22 cellular contexts compared by ENCODE assay signal in the genomic region with DNA sequence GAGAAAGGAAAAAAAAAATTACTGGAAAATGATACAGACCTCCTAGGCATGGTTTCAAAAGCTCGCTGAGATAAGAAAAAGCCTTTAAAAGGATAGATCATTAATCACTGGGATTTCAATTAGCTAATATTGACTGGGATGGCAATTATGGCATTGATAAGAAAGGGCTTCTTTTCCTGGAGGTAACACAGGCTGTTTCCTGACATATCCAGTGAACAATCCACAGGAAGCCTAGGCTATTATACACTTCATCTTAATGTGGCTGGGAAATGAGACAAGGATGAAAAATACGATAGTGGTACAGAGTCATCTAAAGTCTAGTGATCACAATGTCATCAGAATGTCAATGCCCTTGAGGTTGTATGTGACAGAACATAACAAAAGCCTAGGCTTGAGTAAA.
"Had no signal": no experiment of that assay in that cellular context is flagged by ENCODE, and none has a peak within 500 bp of the region (broad histone marks: within the 10 kb centered on the region; RNA-seq: fewer than 3 reads in every experiment).

No MANE protein-coding gene starts in this region.

- H3K36me3 ChIP-seq: Peyer's patch, SJCRH30, WERI-Rb-1 had no signal

- DNase-seq: activated CD4-positive, alpha-beta memory T cell treated with anti-CD3 and anti-CD28 coated beads, Interleukin-2, amount 10 ng/mL, durations not matched to agents 7 days and 5 days; activated CD4-positive, alpha-beta T cell treated with anti-CD3 and anti-CD28 coated beads for 36 hours; activated CD4-positive, alpha-beta T cell treated with anti-CD3 and anti-CD28 coated beads, Interleukin-2, amount 50 U/mL, for 1 hour; activated gamma-delta T cell treated with Interleukin-2 at 50 U/mL for 16 hours; activated naive CD4-positive, alpha-beta T cell treated with anti-CD3 and anti-CD28 coated beads, Interleukin-2, amount 10 ng/mL, durations not matched to agents 7 days and 5 days; activated naive CD8-positive, alpha-beta T cell treated with anti-CD3 and anti-CD28 coated beads for 36 hours; activated T-cell treated with anti-CD3 and anti-CD28 coated beads for 4 hours; activated T-cell treated with anti-CD3 and anti-CD28 coated beads, Interleukin-2, amount 50 U/mL, for 48 hours; cerebellar nuclear complex; Kasumi-1; KBM-7; NCI-H1105 treated with DMSO at 0.1 percent for 48 hours; NCI-H1694 treated with DMSO at 0.1 percent for 48 hours; NCI-H2081 treated with DMSO at 0.1 percent for 48 hours; NCI-H524; NCI-H82; Peyer's patch; Right ventricle myocardium superior; SJCRH30; T-cell; WERI-Rb-1 had no signal

- H3K27me3 ChIP-seq: Peyer's patch, SJCRH30 had no signal

- H3K4me3 ChIP-seq: Peyer's patch, SJCRH30 had no signal

- H3K9me3 ChIP-seq: Peyer's patch, SJCRH30 had no signal

- H3K27ac ChIP-seq: Peyer's patch, RWPE1, SJCRH30, WERI-Rb-1 had no signal
